Comparison of ENCODE assay signal across 16 cellular contexts in the genomic region with DNA sequence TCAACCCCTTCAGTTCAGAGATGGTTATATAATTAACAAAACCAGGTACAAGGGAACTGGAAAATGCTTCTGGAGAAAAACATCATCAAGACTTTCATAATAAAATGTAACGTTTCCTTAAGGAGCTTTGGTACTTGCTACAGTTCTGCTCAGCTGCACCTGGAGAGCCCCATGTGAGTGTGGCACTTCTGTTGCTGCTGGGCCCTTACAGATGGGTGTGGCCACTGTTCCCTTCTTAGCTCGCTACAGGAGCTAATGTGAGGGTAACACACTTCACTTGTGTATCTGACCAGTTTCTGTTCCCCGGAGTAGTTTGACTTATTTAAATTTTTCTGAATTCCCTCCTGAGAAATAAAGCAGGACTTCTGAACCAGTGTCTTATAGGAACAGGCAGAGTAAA. TPM values are rescaled to one million over a fixed set of nuclear protein-coding genes. Genes with fewer than 3 reads are reported as not detected.
DNase-seq lines count a peak whose midpoint lies in the region; ATAC-seq and TF ChIP-seq lines count a peak whose summit lies in the region.
"Had no signal": no experiment of that assay in that cellular context is flagged by ENCODE, and none has a peak within 500 bp of the region (broad histone marks: within the 10 kb centered on the region; RNA-seq: fewer than 3 reads in every experiment).

No MANE protein-coding gene starts in this region.

- peaks cover 17% of the 10 kb centered on the region for H3K4me1 ChIP-seq in hepatocyte (ENCODE audit: insufficient read depth)
- H3K4me1 ChIP-seq in stomach = peaks cover 12 to 60% (median 47%) of the 10 kb centered on the region in 4 donors
- no peaks in the 10 kb centered on the region for H3K4me1 ChIP-seq in mesendoderm (ENCODE audit: control insufficient read depth, low read depth, low read length)

- TF ChIP-seq CTCF in hepatocyte (IDR thresholded peaks at IDR 0.05; ENCODE audit: poor library complexity) = no peak
- no peak for TF ChIP-seq CTCF in stomach (IDR thresholded peaks at IDR 0.05)

- H2BK5ac ChIP-seq in mesendoderm (ENCODE audit: low read length) = no peak overlapping the region

- no peak for ATAC-seq in GM18873 (IDR thresholded peaks at IDR 0.05; ENCODE audit: low FRiP score, unreplicated experiment)

- no peaks in the 10 kb centered on the region for H4K20me1 ChIP-seq in hepatocyte (ENCODE audit: insufficient read depth, poor library complexity, severe bottlenecking)

- H3K36me3 ChIP-seq in hepatocyte (replicated peaks; ENCODE audit: insufficient read depth, low read depth) (no peaks in the 10 kb centered on the region), stomach (peaks cover 0 to 6% (median 0%) of the 10 kb centered on the region in 4 donors), mesendoderm (ENCODE audit: control insufficient read depth, insufficient read depth, low read length) (no peaks in the 10 kb centered on the region)

- no peaks in the 10 kb centered on the region for H3K79me1 ChIP-seq in mesendoderm (ENCODE audit: low read length)

- no peak overlapping the region for H2BK15ac ChIP-seq in mesendoderm (replicated peaks; ENCODE audit: low read depth)

- intact Hi-C loops in stomach (cut with DNase I; ENCODE audit: low total_unique reads) = no loop called here

- H3K79me2 ChIP-seq in hepatocyte = no peaks in the 10 kb centered on the region
- H3K79me2 ChIP-seq in mesendoderm (ENCODE audit: control insufficient read depth, insufficient read depth, low read length) = no peaks in the 10 kb centered on the region

- no peak for TF ChIP-seq POLR2A in stomach (IDR thresholded peaks at IDR 0.05)
- no peak for TF ChIP-seq POLR2A in erythroblast (IDR thresholded peaks at IDR 0.05; ENCODE audit: low read length)

- H3K27ac ChIP-seq in hepatocyte (peak overlapping the region; percentile 9), stomach (peak overlapping the region; percentile 82 to 99 (median 96)), mesendoderm (ENCODE audit: low read depth, low read length) (no peak overlapping the region)

- no peak overlapping the region for H2BK120ac ChIP-seq in mesendoderm (ENCODE audit: low read depth, low read length)

- no peak overlapping the region for H3K23ac ChIP-seq in mesendoderm (ENCODE audit: low read length)

- 62% methylated on average over 3 of the region's 3 CpGs for whole genome bisulfite sequencing in hepatocyte (ENCODE audit: low lambda C conversion rate, missing lambda C conversion rate)
- 20 to 48% (median 29%) methylated on average over 3 of the region's 3 CpGs for whole genome bisulfite sequencing in stomach, 5 donors
- no CpG with 5 or more reads among the region's 3 CpGs for WGBS in mesendoderm (ENCODE audit: extremely low coverage, insufficient coverage, low lambda C conversion rate)

- no peak overlapping the region for H2AK5ac ChIP-seq in mesendoderm (ENCODE audit: low read length)

- no peak overlapping the region for H4K8ac ChIP-seq in mesendoderm (ENCODE audit: low read depth, low read length)

- no peak overlapping the region for H3K18ac ChIP-seq in mesendoderm (ENCODE audit: low read length)

- no peak for TF ChIP-seq EP300 in stomach (IDR thresholded peaks at IDR 0.05)

- no peak overlapping the region for H3K4me2 ChIP-seq in hepatocyte
- no peak overlapping the region for H3K4me2 ChIP-seq in mesendoderm (ENCODE audit: low read length)

- no peaks in the 10 kb centered on the region for H3K9me3 ChIP-seq in hepatocyte (ENCODE audit: low read depth)
- H3K9me3 ChIP-seq in stomach = no peaks in the 10 kb centered on the region

- H3K9me2 ChIP-seq in hepatocyte (replicated peaks; ENCODE audit: insufficient read depth) = no peaks in the 10 kb centered on the region

- peak; percentile 42 for DNase-seq in HT-29 (ENCODE audit: low spot score)
- peak; percentile 64 for DNase-seq in NCI-H345 (lab: John Stamatoyannopoulos, UW)
- DNase-seq in hepatocyte (ENCODE audit: low spot score) = no peak
- DNase-seq in stomach = peak; percentile 51
- no peak for DNase-seq in DMS114 treated with DMSO at 0.1 percent for 48 hours (lab: John Stamatoyannopoulos, UW; ENCODE audit: unreplicated experiment)
- no peak for DNase-seq in mesendoderm
- DNase-seq in erythroblast (lab: John Stamatoyannopoulos, UW) = no peak
- DNase-seq: activated naive CD8-positive, alpha-beta T cell treated with anti-CD3 and anti-CD28 coated beads, Interleukin-2, amount 10 ng/mL, durations not matched to agents 7 days and 5 days; activated T-cell treated with anti-CD3 and anti-CD28 coated beads, Interleukin-2, amount 50 U/mL, for 1 hour; central memory CD4-positive, alpha-beta T cell; H7; IMR-90 had no signal

- no peak overlapping the region for H4K5ac ChIP-seq in mesendoderm (ENCODE audit: low read length)

- H3K4me3 ChIP-seq in hepatocyte = no peak overlapping the region
- peak overlapping the region in 2 of 4 donors; percentile 12 to 16 for H3K4me3 ChIP-seq in stomach
- H3K4me3 ChIP-seq in mesendoderm (ENCODE audit: low read length) = no peak overlapping the region

- H3K27me3 ChIP-seq in hepatocyte (peaks cover 7% of the 10 kb centered on the region), stomach (peaks cover 0 to 20% (median 0%) of the 10 kb centered on the region in 3 donors), mesendoderm (ENCODE audit: insufficient read depth, low read length, poor library complexity) (no peaks in the 10 kb centered on the region)

- H3K56ac ChIP-seq in mesendoderm (ENCODE audit: low read length) = no peak overlapping the region

- no peak overlapping the region for H3K9ac ChIP-seq in mesendoderm (ENCODE audit: low read length)

- H2AFZ ChIP-seq in hepatocyte = no peak overlapping the region

- H3K4ac ChIP-seq in mesendoderm (ENCODE audit: low read depth, low read length) = no peak overlapping the region

RNA-seq across cellular contexts. Expression of a gene that starts 4.0 kb away (rescaled TPM):
- 14.5 and 23.0 TPM in 2 replicates for total RNA-seq in HT-29 (2014; rRNA removed; shearing (Covaris generic))
- total RNA-seq in hepatocyte (2.5 and 3.6 TPM in 2 replicates), stomach (1 to 10 TPM in 4 of 5 donors, under 1 TPM in 1; 0.58 to 7.6 (median 3.1) TPM)
- polyA plus RNA-seq in hepatocyte (3.0 and 9.9 TPM in 2 replicates), stomach (10 to 100 TPM in 1 of 3 donors, 1 to 10 TPM in 2; 3.3 to 10.1 (median 4.3) TPM)
- polyA plus RNA-seq in mesendoderm (2013, experiment 1 of 2) = 1.8 TPM
- polyA plus RNA-seq in mesendoderm (2013, experiment 2 of 2) = 1.7 TPM
- total RNA-seq: activated naive CD8-positive, alpha-beta T cell treated with anti-CD3 and anti-CD28 coated beads, Interleukin-2, amount 10 ng/mL, durations not matched to agents 7 days and 5 days; IMR-90 had no signal
- polyA plus RNA-seq: BJ had no signal

RNA-seq across cellular contexts. Expression of a gene that starts 56.8 kb away (rescaled TPM):
- total RNA-seq in HT-29 (2014; rRNA removed; shearing (Covaris generic)) = 6.3 and 6.5 TPM in 2 replicates
- total RNA-seq in hepatocyte = not detected in 2 replicates
- polyA plus RNA-seq in hepatocyte = 0.89 TPM in 1 of 2 replicates, not detected in the other
- total RNA-seq in stomach = not detected
- polyA plus RNA-seq in stomach = 1 to 10 TPM; 2.4 to 3.9 (median 3.1) TPM
- polyA plus RNA-seq in mesendoderm (2013, experiment 1 of 2) = not detected
- not detected for polyA plus RNA-seq in mesendoderm (2013, experiment 2 of 2)
- total RNA-seq: activated naive CD8-positive, alpha-beta T cell treated with anti-CD3 and anti-CD28 coated beads, Interleukin-2, amount 10 ng/mL, durations not matched to agents 7 days and 5 days; frontal cortex; H7; IMR-90; mesenteric fat pad had no signal
- polyA plus RNA-seq: BJ, IMR-90 had no signal

Comparison
In these comparisons a context has a peak if more than half of its experiments do, and no peak if none do; other contexts are left out.
1. DNase-seq: peak in HT-29 (single experiment), NCI-H345 (single experiment) and stomach (single experiment); none in hepatocyte (single experiment), DMS114 treated with DMSO at 0.1 percent for 48 hours (single experiment), mesendoderm (single experiment) and erythroblast (0 of 2).